ENCODE assay signal across 1 cellular context in the genomic region with DNA sequence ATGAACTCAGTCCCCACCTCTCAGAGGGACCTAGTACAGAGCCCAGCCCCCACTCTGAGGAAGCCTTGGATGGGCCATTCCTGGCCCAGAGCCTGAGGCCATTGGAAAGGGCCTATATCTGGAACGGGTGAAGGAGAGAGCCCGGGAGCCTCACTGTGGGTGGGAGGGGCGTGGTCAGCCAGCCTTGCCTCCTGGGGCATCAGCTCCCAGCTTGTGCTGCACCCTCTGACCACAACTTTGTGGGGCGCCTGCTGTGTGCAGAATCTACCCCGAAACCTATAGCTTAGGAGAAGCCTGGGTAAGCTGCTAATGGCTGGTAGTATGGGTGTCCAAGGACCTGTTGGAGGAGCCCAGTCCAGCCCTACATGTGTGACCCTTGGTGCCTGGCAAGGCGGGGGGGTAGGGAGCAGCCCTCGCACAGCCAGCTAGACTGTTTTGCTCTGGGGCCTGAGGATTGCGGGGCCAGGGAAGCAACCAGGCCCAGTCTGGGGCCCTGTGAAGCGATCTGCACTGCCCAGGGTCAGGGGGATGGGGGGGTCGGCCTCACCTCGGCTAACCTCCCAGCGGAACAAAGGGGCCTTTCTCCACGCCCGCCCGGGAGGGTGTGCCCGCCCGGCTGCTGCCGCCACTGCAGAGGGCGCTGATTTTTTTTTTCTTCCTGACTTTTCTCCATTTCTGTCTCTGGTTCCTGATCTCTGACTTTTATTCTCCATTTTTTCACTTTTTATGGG.
A peak's percentile ranks its signal among the peaks of the same experiment; 100 is the strongest.
TF ChIP-seq lines count a peak whose summit lies in the region.

No MANE protein-coding gene starts in this region.

TF ChIP-seq in HepG2, 621 proteins besides CTCF, POLR2A, EP300 and RAD21 (continued from another document):
- TF ChIP-seq POGZ (CRISPR knock-in tag; IDR thresholded peaks at IDR 0.05) (0 out of 2 replicates have a peak, but pooled peaks have one; percentile 11), ZNF546 (CRISPR knock-in tag; conservative IDR thresholded peaks at IDR 0.05) (no peak), ZFP36L2 (CRISPR knock-in tag; IDR thresholded peaks at IDR 0.05) (no peak), ARID2 (CRISPR knock-in tag; IDR thresholded peaks at IDR 0.05; ENCODE audit: borderline replicate concordance) (no peak), ATF6 (CRISPR knock-in tag; conservative IDR thresholded peaks at IDR 0.05) (no peak)
